Comparison of ENCODE assay signal across 1 cellular context in genomic region chr6:76120302-76120701, GRCh38.
A peak's percentile ranks its signal among the peaks of the same experiment; 100 is the strongest.
TF ChIP-seq lines count a peak whose summit lies in the region.

No MANE protein-coding gene starts in this region.

TF ChIP-seq in H1, 55 proteins besides CTCF, POLR2A, EP300 and RAD21 (continued from another document):
- TF ChIP-seq CHD7 (IDR thresholded peaks at IDR 0.05; ENCODE audit: insufficient replicate concordance, low read length) (peak; percentile 84), CHD1 (IDR thresholded peaks at IDR 0.05; ENCODE audit: low read depth, low read length) (no peak), ATF3 (IDR thresholded peaks at IDR 0.05; ENCODE audit: insufficient read depth, low read depth, low read length) (no peak), SIX5 (IDR thresholded peaks at IDR 0.05; ENCODE audit: low read depth, low read length) (no peak), BRCA1 (IDR thresholded peaks at IDR 0.05; ENCODE audit: low read depth, low read length) (no peak), SIN3A (conservative IDR thresholded peaks at IDR 0.05 in 1 of 2, IDR thresholded peaks at IDR 0.05 in 1 of 2; ENCODE audit: low read depth in 1 of 2, low read length in 2 of 2) (no peak), E2F6 (IDR thresholded peaks at IDR 0.05) (no peak), ATF2 (IDR thresholded peaks at IDR 0.05; ENCODE audit: low read length) (peak; percentile 29; the same call in 1 of the 2 replicates), FOSL1 (IDR thresholded peaks at IDR 0.05; ENCODE audit: insufficient read depth, low read depth, low read length) (no peak), KDM5A (IDR thresholded peaks at IDR 0.05; ENCODE audit: low read length) (no peak), POU5F1 (IDR thresholded peaks at IDR 0.05; ENCODE audit: low read depth, low read length) (peak; percentile 97), BACH1 (IDR thresholded peaks at IDR 0.05; ENCODE audit: low read length) (no peak), POLR2AphosphoS5 (IDR thresholded peaks at IDR 0.05; ENCODE audit: low read depth, low read length) (peak; percentile 64; the same call in 1 of the 2 replicates), CEBPB (IDR thresholded peaks at IDR 0.05; ENCODE audit: low read depth, low read length) (no peak), EGR1 (IDR thresholded peaks at IDR 0.05; ENCODE audit: borderline replicate concordance, low read depth, low read length) (peak; percentile 65; the same call in 1 of the 2 replicates), BCL11A (IDR thresholded peaks at IDR 0.05; ENCODE audit: low read depth in 2 of 2, low read length in 2 of 2) (no peak), RXRA (IDR thresholded peaks at IDR 0.05; ENCODE audit: insufficient read depth, low read depth, low read length) (no peak), GABPA (IDR thresholded peaks at IDR 0.05; ENCODE audit: borderline replicate concordance, insufficient read depth, low read length) (no peak), CBX5 (IDR thresholded peaks at IDR 0.05; ENCODE audit: low read depth, low read length) (no peak), SRF (IDR thresholded peaks at IDR 0.05; ENCODE audit: low read depth, low read length) (no peak), JUN (IDR thresholded peaks at IDR 0.05; ENCODE audit: low read depth, low read length) (no peak), TEAD4 (IDR thresholded peaks at IDR 0.05; ENCODE audit: low read depth, low read length) (peak; percentile 21; the same call in 1 of the 2 replicates), MAX (IDR thresholded peaks at IDR 0.05) (no peak), SP4 (IDR thresholded peaks at IDR 0.05; ENCODE audit: low read length) (no peak), SP1 (IDR thresholded peaks at IDR 0.05; ENCODE audit: low read depth, low read length) (peak; percentile 55; the same call in 1 of the 2 replicates), SIRT6 (IDR thresholded peaks at IDR 0.05; ENCODE audit: low read length) (no peak), SUZ12 (IDR thresholded peaks at IDR 0.05; ENCODE audit: low read length) (no peak), HDAC2 (IDR thresholded peaks at IDR 0.05; ENCODE audit: borderline replicate concordance in 1 of 2, low read depth in 2 of 2, low read length in 2 of 2) (peak in 1 of 2 experiments; percentile 85; a peak in 1 of 4 replicates), NANOG (IDR thresholded peaks at IDR 0.05; ENCODE audit: insufficient read depth, low read depth, low read length, poor library complexity, severe bottlenecking) (peak; percentile 95)
